1 cellular context compared by ENCODE assay signal in the genomic region with DNA sequence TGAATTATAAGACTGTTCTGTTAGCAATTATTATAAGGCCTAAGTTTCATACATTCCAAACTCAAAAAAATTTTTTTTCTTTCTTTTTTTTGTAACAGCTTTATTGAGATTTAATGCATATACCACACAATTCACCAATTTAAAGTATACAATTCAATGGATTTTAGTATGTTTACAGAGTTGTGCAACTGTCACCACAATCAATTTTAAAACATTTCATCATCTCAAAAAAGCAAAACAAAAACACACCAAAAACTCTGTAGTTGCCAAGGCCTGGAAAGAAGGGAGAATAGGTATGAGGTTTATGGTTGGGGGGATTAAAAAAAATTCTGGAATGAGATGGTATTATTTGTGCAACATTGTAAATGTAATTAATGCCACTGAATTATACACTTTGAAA. TPM values are rescaled to one million over a fixed set of nuclear protein-coding genes. Genes with fewer than 3 reads are reported as not detected.
"Had no signal": no experiment of that assay in that cellular context is flagged by ENCODE, and none has a peak within 500 bp of the region (broad histone marks: within the 10 kb centered on the region; RNA-seq: fewer than 3 reads in every experiment).

No MANE protein-coding gene starts in this region.

RNA-seq across cellular contexts. Expression of gene NEB, which starts 36.1 kb away (rescaled TPM):
- polyA plus RNA-seq: foreskin keratinocyte had no signal
